25 cellular contexts compared by ENCODE assay signal in the genomic region with DNA sequence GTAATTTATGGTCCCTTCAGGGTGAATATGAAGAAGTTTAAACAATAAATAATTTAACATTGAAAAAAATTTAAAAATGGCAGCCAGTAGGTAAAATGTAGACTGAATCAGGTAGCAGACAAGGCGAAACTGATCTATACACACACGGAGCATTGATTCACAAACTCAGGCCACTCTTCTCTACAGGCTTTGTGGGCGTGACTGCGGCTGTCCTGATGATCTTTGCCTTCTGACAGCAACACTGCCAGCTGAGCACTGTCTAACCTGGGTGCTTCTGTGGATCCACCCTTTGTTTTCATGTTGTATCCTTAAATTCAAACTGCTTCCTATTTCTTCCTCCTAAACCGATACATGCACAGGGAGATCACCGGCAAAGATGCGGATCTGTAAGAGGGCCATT.
"Had no signal": no experiment of that assay in that cellular context is flagged by ENCODE, and none has a peak within 500 bp of the region (broad histone marks: within the 10 kb centered on the region; RNA-seq: fewer than 3 reads in every experiment).

No MANE protein-coding gene starts in this region.

- H3K27me3 Mint-ChIP-seq: activated CD4-positive, alpha-beta memory T cell treated with anti-CD3 and anti-CD28 coated beads, Interleukin-2, amount 10 ng/mL, durations not matched to agents 7 days and 5 days; activated CD4-positive, alpha-beta T cell treated with anti-CD3 and anti-CD28 coated beads, Interleukin-2, amount 10 ng/mL, durations not matched to agents 7 days and 5 days; activated naive CD4-positive, alpha-beta T cell treated with anti-CD3 and anti-CD28 coated beads, Interleukin-2, amount 10 ng/mL, durations not matched to agents 7 days and 5 days; activated naive CD8-positive, alpha-beta T cell treated with anti-CD3 and anti-CD28 coated beads for 36 hours had no signal

- H3K4me3 Mint-ChIP-seq: activated CD4-positive, alpha-beta memory T cell treated with anti-CD3 and anti-CD28 coated beads, Interleukin-2, amount 10 ng/mL, durations not matched to agents 7 days and 5 days; activated CD4-positive, alpha-beta T cell treated with anti-CD3 and anti-CD28 coated beads, Interleukin-2, amount 10 ng/mL, durations not matched to agents 7 days and 5 days; activated naive CD4-positive, alpha-beta T cell treated with anti-CD3 and anti-CD28 coated beads, Interleukin-2, amount 10 ng/mL, durations not matched to agents 7 days and 5 days; activated naive CD8-positive, alpha-beta T cell treated with anti-CD3 and anti-CD28 coated beads for 36 hours; activated T-helper 17 cell treated with anti-CD3 and anti-CD28 coated beads, Interleukin-2, amount 50 U/mL, for 72 hours; T-helper 1 cell treated with Interleukin-12 subunit alpha and Interleukin-12 subunit beta and Interleukin-4 antibody, amounts not matched to agents 30 μg/mL and 1 μg/mL, for 36 hours had no signal

- H3K4me1 Mint-ChIP-seq: activated CD4-positive, alpha-beta memory T cell treated with anti-CD3 and anti-CD28 coated beads, Interleukin-2, amount 10 ng/mL, durations not matched to agents 7 days and 5 days; activated CD4-positive, alpha-beta T cell treated with anti-CD3 and anti-CD28 coated beads, Interleukin-2, amount 10 ng/mL, durations not matched to agents 7 days and 5 days; activated naive CD4-positive, alpha-beta T cell treated with anti-CD3 and anti-CD28 coated beads, Interleukin-2, amount 10 ng/mL, durations not matched to agents 7 days and 5 days; activated naive CD8-positive, alpha-beta T cell treated with anti-CD3 and anti-CD28 coated beads for 36 hours; activated T-helper 17 cell treated with anti-CD3 and anti-CD28 coated beads, Interleukin-2, amount 50 U/mL, for 72 hours had no signal

- H3K9me3 Mint-ChIP-seq: activated CD4-positive, alpha-beta memory T cell treated with anti-CD3 and anti-CD28 coated beads, Interleukin-2, amount 10 ng/mL, durations not matched to agents 7 days and 5 days; activated CD4-positive, alpha-beta T cell treated with anti-CD3 and anti-CD28 coated beads, Interleukin-2, amount 10 ng/mL, durations not matched to agents 7 days and 5 days; activated naive CD4-positive, alpha-beta T cell treated with anti-CD3 and anti-CD28 coated beads, Interleukin-2, amount 10 ng/mL, durations not matched to agents 7 days and 5 days; activated naive CD8-positive, alpha-beta T cell treated with anti-CD3 and anti-CD28 coated beads for 36 hours; activated T-helper 17 cell treated with anti-CD3 and anti-CD28 coated beads, Interleukin-2, amount 50 U/mL, for 72 hours; T-helper 1 cell treated with Interleukin-12 subunit alpha and Interleukin-12 subunit beta and Interleukin-4 antibody, amounts not matched to agents 30 μg/mL and 1 μg/mL, for 36 hours had no signal

- H3K27ac ChIP-seq: breast epithelium had no signal

- DNase-seq: activated CD4-positive, alpha-beta memory T cell treated with anti-CD3 and anti-CD28 coated beads, Interleukin-2, amount 10 ng/mL, durations not matched to agents 7 days and 5 days; activated CD4-positive, alpha-beta T cell treated with anti-CD3 and anti-CD28 coated beads, Interleukin-2, amount 10 ng/mL, durations not matched to agents 7 days and 5 days; activated CD4-positive, CD25-positive, alpha-beta regulatory T cell; activated gamma-delta T cell treated with Interleukin-2 at 50 U/mL for 16 hours; activated naive CD4-positive, alpha-beta T cell treated with anti-CD3 and anti-CD28 coated beads, Interleukin-2, amount 10 ng/mL, durations not matched to agents 7 days and 5 days; activated naive CD8-positive, alpha-beta T cell treated with anti-CD3 and anti-CD28 coated beads for 36 hours; activated T-cell treated with anti-CD3 and anti-CD28 coated beads for 4 hours; activated T-cell treated with anti-CD3 and anti-CD28 coated beads, Interleukin-2, amount 50 U/mL, for 48 hours; caudate nucleus; Karpas-422; MM.1S; NCI-H1105; NCI-H1436 treated with DMSO at 0.1 percent for 48 hours; NCI-H187 treated with DMSO at 0.1 percent for 48 hours; NCI-H2081 treated with DMSO at 0.1 percent for 48 hours; NCI-H2171; NCI-H2227 treated with DMSO at 0.1 percent for 48 hours; NCI-H446 treated with DMSO at 0.1 percent for 48 hours; NCI-H524 treated with DMSO at 0.1 percent for 48 hours; NCI-H82 had no signal

- H3K27ac Mint-ChIP-seq: activated CD4-positive, alpha-beta memory T cell treated with anti-CD3 and anti-CD28 coated beads, Interleukin-2, amount 10 ng/mL, durations not matched to agents 7 days and 5 days; activated CD4-positive, alpha-beta T cell treated with anti-CD3 and anti-CD28 coated beads, Interleukin-2, amount 10 ng/mL, durations not matched to agents 7 days and 5 days; activated naive CD4-positive, alpha-beta T cell treated with anti-CD3 and anti-CD28 coated beads, Interleukin-2, amount 10 ng/mL, durations not matched to agents 7 days and 5 days; activated naive CD8-positive, alpha-beta T cell treated with anti-CD3 and anti-CD28 coated beads for 36 hours; activated T-helper 17 cell treated with anti-CD3 and anti-CD28 coated beads, Interleukin-2, amount 50 U/mL, for 72 hours; T-helper 1 cell treated with Interleukin-12 subunit alpha and Interleukin-12 subunit beta and Interleukin-4 antibody, amounts not matched to agents 30 μg/mL and 1 μg/mL, for 36 hours had no signal

- H3K4me1 ChIP-seq: breast epithelium had no signal

- H3K36me3 ChIP-seq: breast epithelium had no signal

- H3K4me3 ChIP-seq: breast epithelium, K562 had no signal

- H3K27me3 ChIP-seq: breast epithelium had no signal

- ATAC-seq: activated T-helper 17 cell treated with anti-CD3 and anti-CD28 coated beads, Interleukin-2, amount 50 U/mL, for 72 hours; K562; Right ventricle myocardium inferior had no signal

- H3K36me3 Mint-ChIP-seq: activated naive CD4-positive, alpha-beta T cell treated with anti-CD3 and anti-CD28 coated beads, Interleukin-2, amount 10 ng/mL, durations not matched to agents 7 days and 5 days; activated naive CD8-positive, alpha-beta T cell treated with anti-CD3 and anti-CD28 coated beads for 36 hours had no signal
